In the genomic region with DNA sequence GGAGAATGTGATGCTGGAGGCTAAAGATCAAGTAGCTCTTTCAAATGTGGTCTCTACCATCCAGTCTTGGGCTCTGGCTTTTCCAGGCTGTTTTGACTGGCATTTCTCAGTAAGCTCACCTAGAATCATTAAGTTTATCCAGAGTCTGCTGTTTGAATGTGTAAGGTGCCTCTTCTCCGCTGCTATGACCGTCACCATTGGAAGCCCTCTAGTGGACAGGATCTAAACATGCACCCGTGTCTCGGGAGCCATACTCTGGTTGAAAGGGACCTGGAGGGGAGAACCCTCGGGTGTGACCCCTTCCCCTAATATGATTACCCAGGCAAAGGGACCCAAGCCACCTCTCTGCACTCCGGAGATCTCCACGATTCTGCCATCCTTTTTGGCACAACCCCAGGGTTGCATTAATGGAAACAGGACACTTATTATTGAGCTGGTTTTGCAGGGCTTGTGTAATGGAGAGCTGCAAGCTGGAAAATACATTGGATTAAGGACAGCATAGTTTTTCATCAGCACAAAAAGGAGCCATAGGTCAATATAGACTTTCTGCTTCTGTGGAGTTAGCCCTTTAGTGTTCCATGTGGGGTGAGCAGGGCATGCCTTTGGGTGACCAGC, we compare ENCODE assay signal across 8 cellular contexts.
A peak's percentile ranks its signal among the peaks of the same experiment; 100 is the strongest.
DNase-seq lines count a peak whose midpoint lies in the region; ATAC-seq and TF ChIP-seq lines count a peak whose summit lies in the region.

No MANE protein-coding gene starts in this region.

- no peaks in the 10 kb centered on the region for H3K4me1 ChIP-seq in NT2/D1 (ENCODE audit: insufficient read depth, insufficient read length)
- no peaks in the 10 kb centered on the region for H3K4me1 ChIP-seq in CD4-positive, alpha-beta memory T cell (ENCODE audit: insufficient read depth, low read length)

- TF ChIP-seq CTCF in AG09309 (IDR thresholded peaks at IDR 0.05; ENCODE audit: control insufficient read depth, insufficient read depth, low read depth, low read length, missing control alignments) (peak; percentile 61), GM10248 (IDR thresholded peaks at IDR 0.05; ENCODE audit: control extremely low read depth, extremely low read depth, low read depth, missing control alignments) (peak; percentile 86), coronary artery (IDR thresholded peaks at IDR 0.05) (peak; percentile 29)

- H3K4me3 ChIP-seq in AG09309 (ENCODE audit: control insufficient read depth, low read depth, low read length) (no peak overlapping the region), NT2/D1 (ENCODE audit: insufficient read length, low read depth) (no peak overlapping the region), coronary artery (no peak overlapping the region)
- H3K4me3 ChIP-seq in CD4-positive, alpha-beta memory T cell (ENCODE audit: low read length in 2 of 2): no peak overlapping the region

- DNase-seq in AG09309 (ENCODE audit: low read depth) (no peak), GM10248 (ENCODE audit: extremely low spot score) (peak; percentile 36), NT2/D1 (ENCODE audit: low read depth, low spot score) (peak; percentile 13), coronary artery (ENCODE audit: low spot score) (no peak), memory B cell (ENCODE audit: low spot score in 2 of 2) (peak; percentile 18 to 39), SHP77 treated with DMSO at 0.1 percent for 48 hours (lab: John Stamatoyannopoulos, UW) (no peak), GOT3 (lab: John Stamatoyannopoulos, UW) (no peak)
- DNase-seq in CD4-positive, alpha-beta memory T cell: no peak

- intact Hi-C loops in CD4-positive, alpha-beta memory T cell (cut with micrococcal nuclease): no loop called here

- H3K27me3 ChIP-seq in NT2/D1 (ENCODE audit: insufficient read depth, insufficient read length): no peaks in the 10 kb centered on the region
- H3K27me3 ChIP-seq in CD4-positive, alpha-beta memory T cell (ENCODE audit: insufficient read depth, low read length): no peaks in the 10 kb centered on the region

- CTCF ChIA-PET in GM10248 (lab: Yijun Ruan, JAX): interaction anchor here (0.6 to 5.5 kb wide), 24 partner anchors 10 to 1039 kb away, joined by 3 to 47 read pairs (median 4); partner anchors contain the start of gene LARGE1
- CTCF ChIA-PET in CD4-positive, alpha-beta memory T cell (lab: Charles Lee; ENCODE audit: partially characterized antibody): interaction anchor here (1.1 to 1.4 kb wide), 2 partner anchors 10 to 809 kb away, joined by 3 to 6 read pairs; no protein-coding TSS in a partner anchor

- H3K9ac ChIP-seq in NT2/D1 (ENCODE audit: insufficient read length, low read depth): no peak overlapping the region

- H3K27me3 Mint-ChIP-seq in memory B cell: peaks cover 5% of the 10 kb centered on the region
- H3K27me3 Mint-ChIP-seq in CD4-positive, alpha-beta memory T cell: peaks cover 0 to 2% of the 10 kb centered on the region in 2 donors

- H3K9me3 Mint-ChIP-seq in memory B cell: no peaks in the 10 kb centered on the region
- H3K9me3 Mint-ChIP-seq in CD4-positive, alpha-beta memory T cell: peaks cover 0 to 4% (median under 1%) of the 10 kb centered on the region in 8 donors

- H3K9me3 ChIP-seq in NT2/D1 (ENCODE audit: insufficient read depth, low read length): no peaks in the 10 kb centered on the region
- no peaks in the 10 kb centered on the region for H3K9me3 ChIP-seq in CD4-positive, alpha-beta memory T cell (ENCODE audit: control insufficient read depth in 1 of 2, low read length in 2 of 2)

- H3K27ac ChIP-seq in coronary artery: no peak overlapping the region
- H3K27ac ChIP-seq in CD4-positive, alpha-beta memory T cell (ENCODE audit: low read depth, low read length): no peak overlapping the region

- H3K36me3 ChIP-seq in NT2/D1 (ENCODE audit: insufficient read depth, insufficient read length, low read length): no peaks in the 10 kb centered on the region
- no peaks in the 10 kb centered on the region for H3K36me3 ChIP-seq in CD4-positive, alpha-beta memory T cell (ENCODE audit: insufficient read depth, low read length)

- no peaks in the 10 kb centered on the region for H3K4me1 Mint-ChIP-seq in memory B cell
- no peaks in the 10 kb centered on the region for H3K4me1 Mint-ChIP-seq in CD4-positive, alpha-beta memory T cell

- no peak overlapping the region for H3K4me3 Mint-ChIP-seq in memory B cell
- no peak overlapping the region for H3K4me3 Mint-ChIP-seq in CD4-positive, alpha-beta memory T cell

- no peak overlapping the region for H3K27ac Mint-ChIP-seq in memory B cell
- no peak overlapping the region for H3K27ac Mint-ChIP-seq in CD4-positive, alpha-beta memory T cell

- POLR2A ChIA-PET in GM10248 (lab: Yijun Ruan, JAX): no interaction called here
- POLR2A ChIA-PET in CD4-positive, alpha-beta memory T cell (lab: Charles Lee; ENCODE audit: partially characterized antibody): no interaction called here

- H3K36me3 Mint-ChIP-seq in memory B cell: no peaks in the 10 kb centered on the region
- no peaks in the 10 kb centered on the region for H3K36me3 Mint-ChIP-seq in CD4-positive, alpha-beta memory T cell

- ATAC-seq in memory B cell (ENCODE audit: low read depth): peak; percentile 64

Comparison
In these comparisons a context has a peak if more than half of its experiments do, and no peak if none do; other contexts are left out.
1. DNase-seq: peak in GM10248 (single experiment), NT2/D1 (single experiment) and memory B cell (2 of 2); none in AG09309 (single experiment), coronary artery (single experiment), SHP77 treated with DMSO at 0.1 percent for 48 hours (single experiment), CD4-positive, alpha-beta memory T cell (0 of 5) and GOT3 (single experiment).
2. CTCF ChIP-seq: peak in every context shown above with its lines; median percentile 86 in GM10248; 61 in AG09309; 29 in coronary artery.